In genomic region chr6:126907312-126907711, GRCh38 we compare ENCODE assay signal across 33 cellular contexts.
"Had no signal": no experiment of that assay in that cellular context is flagged by ENCODE, and none has a peak within 500 bp of the region (broad histone marks: within the 10 kb centered on the region; RNA-seq: fewer than 3 reads in every experiment).

No MANE protein-coding gene starts in this region.

- H3K36me3 ChIP-seq: WERI-Rb-1 had no signal

- DNase-seq: activated B cell treated with CpG ODN at 0.5 μM for 24 hours; activated CD4-positive, alpha-beta memory T cell treated with anti-CD3 and anti-CD28 coated beads, Interleukin-2, amount 10 ng/mL, durations not matched to agents 7 days and 5 days; activated CD4-positive, alpha-beta T cell treated with anti-CD3 and anti-CD28 coated beads for 36 hours; activated CD4-positive, alpha-beta T cell treated with anti-CD3 and anti-CD28 coated beads, Interleukin-2, amount 10 ng/mL, durations not matched to agents 24 days and 14 days; activated CD4-positive, alpha-beta T cell treated with anti-CD3 and anti-CD28 coated beads, Interleukin-2, amount 50 U/mL, for 4 hours; activated CD4-positive, CD25-positive, alpha-beta regulatory T cell treated with anti-CD3 and anti-CD28 coated beads, Interleukin-2, amount 50 U/mL, for 72 hours; activated CD8-positive, alpha-beta memory T cell treated with anti-CD3 and anti-CD28 coated beads, Interleukin-2, amount 50 U/mL, for 48 hours; activated effector memory CD4-positive, alpha-beta T cell treated with Interleukin-2 at 50 U/mL for 16 hours; activated gamma-delta T cell treated with Interleukin-2 at 50 U/mL for 16 hours; activated naive CD4-positive, alpha-beta T cell treated with anti-CD3 and anti-CD28 coated beads, Interleukin-2, amount 50 U/mL, for 16 hours; activated naive CD4-positive, alpha-beta T cell treated with Interleukin-2 at 50 U/mL for 16 hours; activated T-cell treated with anti-CD3 and anti-CD28 coated beads for 4 hours; activated T-cell treated with anti-CD3 and anti-CD28 coated beads, Interleukin-2, amount 50 U/mL, for 24 hours; activated T-cell treated with anti-CD3 and anti-CD28 coated beads, Interleukin-2, amount 50 U/mL, for 72 hours; amygdala; aorta; body of pancreas; caudate nucleus; cortex of kidney; dermis blood vessel endothelial cell; effector CD4-positive, alpha-beta T cell; effector memory CD8-positive, alpha-beta T cell; foreskin fibroblast; head of caudate nucleus; T-helper 1 cell; T-helper 17 cell; T1000; WERI-Rb-1 had no signal

- H3K4me3 ChIP-seq: body of pancreas had no signal

- FAIRE-seq: colon, endothelial cell of umbilical vein, frontal cortex had no signal

- ATAC-seq: activated CD4-positive, alpha-beta T cell treated with anti-CD3 and anti-CD28 coated beads for 36 hours; activated T-cell treated with anti-CD3 and anti-CD28 coated beads, Interleukin-2, amount 50 U/mL, for 72 hours; activated T-helper 17 cell treated with anti-CD3 and anti-CD28 coated beads, Interleukin-2, amount 50 U/mL, for 72 hours; body of pancreas; effector memory CD8-positive, alpha-beta T cell; esophagus mucosa; T-helper 17 cell had no signal

- H3K4me1 ChIP-seq: body of pancreas had no signal

- H3K27ac ChIP-seq: body of pancreas, WERI-Rb-1 had no signal

- H3K9me3 ChIP-seq: body of pancreas had no signal

- H3K27me3 ChIP-seq: body of pancreas had no signal
